ENCODE assay signal across 13 cellular contexts in genomic region chr1:218079379-218079778, GRCh38.
"Had no signal": no experiment of that assay in that cellular context is flagged by ENCODE, and none has a peak within 500 bp of the region (broad histone marks: within the 10 kb centered on the region; RNA-seq: fewer than 3 reads in every experiment).

No MANE protein-coding gene starts in this region.

- H3K27ac ChIP-seq: esophagus muscularis mucosa, lower lobe of right lung, stomach, thoracic aorta had no signal

- H3K27me3 ChIP-seq: esophagus muscularis mucosa, stomach had no signal

- H3K4me3 ChIP-seq: esophagus muscularis mucosa, lower lobe of right lung, stomach, thoracic aorta had no signal

- H3K9me3 ChIP-seq: esophagus muscularis mucosa, lower lobe of right lung, stomach, thoracic aorta had no signal

- H3K36me3 ChIP-seq: esophagus muscularis mucosa, lower lobe of right lung, stomach, thoracic aorta had no signal

- H3K4me1 ChIP-seq: esophagus muscularis mucosa, lower lobe of right lung, stomach had no signal

- DNase-seq: activated B cell treated with CpG ODN at 0.5 μM for 24 hours; activated CD4-positive, alpha-beta T cell treated with anti-CD3 and anti-CD28 coated beads for 48 hours; activated CD8-positive, alpha-beta memory T cell treated with anti-CD3 and anti-CD28 coated beads, Interleukin-2, amount 50 U/mL, for 48 hours; activated gamma-delta T cell; activated T-cell treated with anti-CD3 and anti-CD28 coated beads, Interleukin-2, amount 50 U/mL, for 72 hours; hippocampal formation; kidney; lower lobe of right lung; stimulated activated CD4-positive, alpha-beta T cell treated with anti-CD3 and anti-CD28 coated beads, Interleukin-12 subunit alpha, Interleukin-12 subunit beta, amount 100 ng/mL, for 4 hours; stimulated activated CD4-positive, alpha-beta T cell treated with anti-CD3 and anti-CD28 coated beads, Interleukin-2, amount 100 ng/mL, for 24 hours; stomach had no signal
